Comparison of ENCODE assay signal across 13 cellular contexts in the genomic region with DNA sequence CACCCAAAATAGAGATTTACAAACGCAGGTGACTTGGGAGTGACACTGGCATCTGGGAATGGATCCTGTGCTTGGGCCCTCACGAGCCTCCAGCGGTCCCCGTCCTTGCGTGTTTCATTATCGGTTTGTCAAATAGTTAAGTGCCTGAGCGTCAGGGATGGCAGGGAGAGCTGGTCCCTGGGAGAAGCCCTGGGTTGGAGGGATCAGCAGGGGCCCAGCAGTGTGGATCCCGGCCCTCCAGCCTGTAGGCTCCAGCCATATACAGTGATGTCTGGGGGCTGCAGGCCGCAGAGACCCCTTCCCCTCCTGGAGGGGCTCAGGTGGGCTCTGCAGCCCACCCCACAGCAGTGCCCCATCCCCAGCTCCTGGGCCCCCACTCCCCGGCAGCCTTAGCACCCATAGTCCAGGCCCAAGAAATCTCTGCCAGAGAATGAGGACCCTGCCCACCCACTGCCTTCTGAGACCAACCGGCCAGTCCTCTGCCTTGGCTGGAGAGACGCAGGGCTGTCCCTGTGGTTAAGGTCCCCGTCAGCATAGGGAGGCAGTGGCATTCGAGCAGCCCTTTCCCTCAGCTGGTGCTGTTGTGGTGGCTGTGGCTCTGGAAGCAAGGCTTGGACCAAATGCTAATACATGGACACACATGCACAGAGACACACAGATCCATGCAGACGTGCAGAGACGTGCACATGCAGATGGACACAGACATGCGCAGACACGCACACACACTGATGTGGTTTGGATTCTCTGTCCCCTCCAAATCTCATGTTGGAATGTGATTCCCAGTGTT. TPM values are rescaled to one million over a fixed set of nuclear protein-coding genes. Genes with fewer than 3 reads are reported as not detected.
DNase-seq lines count a peak whose midpoint lies in the region; ATAC-seq and TF ChIP-seq lines count a peak whose summit lies in the region.
"Had no signal": no experiment of that assay in that cellular context is flagged by ENCODE, and none has a peak within 500 bp of the region (broad histone marks: within the 10 kb centered on the region; RNA-seq: fewer than 3 reads in every experiment).

No MANE protein-coding gene starts in this region.

- TF ChIP-seq CTCF in GM13977 (IDR thresholded peaks at IDR 0.05; ENCODE audit: extremely low read depth, insufficient read depth, missing control alignments): no peak
- TF ChIP-seq CTCF in osteoblast (IDR thresholded peaks at IDR 0.05; ENCODE audit: extremely low read depth, low read depth, low read length): no peak

- no peak for ATAC-seq in HG03280 (IDR thresholded peaks at IDR 0.05; ENCODE audit: unreplicated experiment)

- peak; percentile 25 for DNase-seq in activated CD4-positive, CD25-positive, alpha-beta regulatory T cell treated with anti-CD3 and anti-CD28 coated beads, Interleukin-2, amount 50 U/mL, for 72 hours
- DNase-seq in activated CD4-positive, CD25-positive, alpha-beta regulatory T cell (lab: John Stamatoyannopoulos, UW): no peak
- DNase-seq in GM13977 (ENCODE audit: low spot score): peak; percentile 25
- peak; percentile 1 for DNase-seq in effector CD4-positive, alpha-beta T cell
- DNase-seq in osteoblast (ENCODE audit: insufficient read length, low spot score, missing footprints): peak; percentile 49
- DNase-seq in NCI-H446 (lab: John Stamatoyannopoulos, UW): no peak
- no peak for DNase-seq in cortex of kidney (lab: John Stamatoyannopoulos, UW)
- DNase-seq: foreskin melanocyte, NCI-H226, T-helper 9 cell had no signal

- in situ Hi-C loops in GM13977 (cut with MboI; ENCODE audit: low pct_unique_long_range_greater_than_20kb, low sequenced_read_pairs, unreplicated experiment): no loop called here

- H3K27ac ChIP-seq in osteoblast (ENCODE audit: low read depth, low read length): no peak overlapping the region
- H3K27ac ChIP-seq: 22Rv1, HL-60 had no signal

- H4K20me1 ChIP-seq in osteoblast (ENCODE audit: insufficient read depth, low read length): no peaks in the 10 kb centered on the region

- no peak overlapping the region for H3K4me3 ChIP-seq in osteoblast (ENCODE audit: insufficient read depth, low read length)

- H3K4me1 ChIP-seq in osteoblast (ENCODE audit: insufficient read depth, low read length): no peaks in the 10 kb centered on the region

- H3K9me3 ChIP-seq in osteoblast (ENCODE audit: low read depth, low read length): no peaks in the 10 kb centered on the region

- no peaks in the 10 kb centered on the region for H3K36me3 ChIP-seq in osteoblast (ENCODE audit: insufficient read depth, low read length)

- H3K4me2 ChIP-seq in osteoblast (ENCODE audit: insufficient read depth, low read length): no peak overlapping the region

- H2AFZ ChIP-seq in osteoblast (ENCODE audit: low read length): no peak overlapping the region

- no peaks in the 10 kb centered on the region for H3K27me3 ChIP-seq in osteoblast (ENCODE audit: insufficient read depth, low read length)

- no peaks in the 10 kb centered on the region for H3K79me2 ChIP-seq in osteoblast (ENCODE audit: insufficient read depth, low read length)

RNA-seq across cellular contexts. Expression of a gene that starts 2.4 kb away (rescaled TPM):
- total RNA-seq in osteoblast: 2.9 and 3.2 TPM in 2 replicates

Comparison
In these comparisons a context has a peak if more than half of its experiments do, and no peak if none do; other contexts are left out.
1. DNase-seq: peak in activated CD4-positive, CD25-positive, alpha-beta regulatory T cell treated with anti-CD3 and anti-CD28 coated beads, Interleukin-2, amount 50 U/mL, for 72 hours (single experiment), GM13977 (single experiment), effector CD4-positive, alpha-beta T cell (single experiment) and osteoblast (single experiment); none in activated CD4-positive, CD25-positive, alpha-beta regulatory T cell (0 of 4), NCI-H446 (0 of 2) and cortex of kidney (single experiment).